Comparison of ENCODE assay signal across 8 cellular contexts in the genomic region with DNA sequence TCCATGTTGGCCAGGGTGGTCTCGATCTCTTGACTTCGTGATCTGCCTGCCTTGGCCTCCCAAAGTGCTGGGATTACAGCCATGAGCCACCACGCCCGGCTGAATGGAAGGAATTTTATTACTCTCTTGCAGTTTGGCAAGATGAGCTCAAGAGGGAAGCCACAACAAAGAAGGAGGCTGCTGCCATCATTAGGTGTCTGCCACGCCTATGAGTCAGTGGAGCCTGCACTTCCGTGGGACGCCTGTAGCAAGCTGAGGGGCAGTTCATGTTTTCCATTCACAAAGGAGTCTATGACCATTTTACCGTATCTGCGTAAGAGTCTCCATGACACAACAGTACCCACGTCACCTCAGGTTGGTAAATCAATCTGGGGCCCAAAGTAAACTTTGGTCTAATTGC. TPM values are rescaled to one million over a fixed set of nuclear protein-coding genes. Genes with fewer than 3 reads are reported as not detected.
A peak's percentile ranks its signal among the peaks of the same experiment; 100 is the strongest.
DNase-seq lines count a peak whose midpoint lies in the region; TF ChIP-seq lines count a peak whose summit lies in the region.

No MANE protein-coding gene starts in this region.

- H3K27ac Mint-ChIP-seq in T-helper 1 cell treated with Interleukin-12 subunit alpha and Interleukin-12 subunit beta and Interleukin-4 antibody, amounts not matched to agents 30 μg/mL and 1 μg/mL, for 36 hours = peak overlapping the region; percentile 77
- peak overlapping the region; percentile 94 for H3K27ac Mint-ChIP-seq in activated naive CD8-positive, alpha-beta T cell treated with anti-CD3 and anti-CD28 coated beads for 36 hours

- intact Hi-C loops in colonic mucosa (cut with DNase I) = no loop called here

- H3K4me3 Mint-ChIP-seq in T-helper 1 cell treated with Interleukin-12 subunit alpha and Interleukin-12 subunit beta and Interleukin-4 antibody, amounts not matched to agents 30 μg/mL and 1 μg/mL, for 36 hours = no peak overlapping the region
- H3K4me3 Mint-ChIP-seq in activated naive CD8-positive, alpha-beta T cell treated with anti-CD3 and anti-CD28 coated beads for 36 hours = peak overlapping the region; percentile 44

- H3K9me3 Mint-ChIP-seq in T-helper 1 cell treated with Interleukin-12 subunit alpha and Interleukin-12 subunit beta and Interleukin-4 antibody, amounts not matched to agents 30 μg/mL and 1 μg/mL, for 36 hours = peaks cover 16% of the 10 kb centered on the region
- H3K9me3 Mint-ChIP-seq in activated naive CD8-positive, alpha-beta T cell treated with anti-CD3 and anti-CD28 coated beads for 36 hours = peaks cover 30% of the 10 kb centered on the region

- no peaks in the 10 kb centered on the region for H3K27me3 ChIP-seq in colonic mucosa

- H3K9me3 ChIP-seq in colonic mucosa = no peaks in the 10 kb centered on the region

- H3K4me1 ChIP-seq in colonic mucosa = no peaks in the 10 kb centered on the region

- H3K4me3 ChIP-seq in colonic mucosa = no peak overlapping the region

- H3K9ac ChIP-seq in colonic mucosa (ENCODE audit: low read depth in 2 of 2, low read length in 2 of 2) = no peak overlapping the region

- H3K36me3 Mint-ChIP-seq in T-helper 1 cell treated with Interleukin-12 subunit alpha and Interleukin-12 subunit beta and Interleukin-4 antibody, amounts not matched to agents 30 μg/mL and 1 μg/mL, for 36 hours (ENCODE audit: low read depth) = peaks cover 5% of the 10 kb centered on the region
- H3K36me3 Mint-ChIP-seq in activated naive CD8-positive, alpha-beta T cell treated with anti-CD3 and anti-CD28 coated beads for 36 hours = peaks cover 42% of the 10 kb centered on the region

- H3K36me3 ChIP-seq in colonic mucosa = no peaks in the 10 kb centered on the region

- no peak overlapping the region for H3K27ac ChIP-seq in colonic mucosa

- no peaks in the 10 kb centered on the region for H3K27me3 Mint-ChIP-seq in T-helper 1 cell treated with Interleukin-12 subunit alpha and Interleukin-12 subunit beta and Interleukin-4 antibody, amounts not matched to agents 30 μg/mL and 1 μg/mL, for 36 hours (ENCODE audit: low read depth)
- H3K27me3 Mint-ChIP-seq in activated naive CD8-positive, alpha-beta T cell treated with anti-CD3 and anti-CD28 coated beads for 36 hours = no peaks in the 10 kb centered on the region

- TF ChIP-seq CTCF in colonic mucosa (IDR thresholded peaks at IDR 0.05) = no peak

- peaks cover 35% of the 10 kb centered on the region for H3K4me1 Mint-ChIP-seq in T-helper 1 cell treated with Interleukin-12 subunit alpha and Interleukin-12 subunit beta and Interleukin-4 antibody, amounts not matched to agents 30 μg/mL and 1 μg/mL, for 36 hours (ENCODE audit: low read depth)
- peaks cover 56% of the 10 kb centered on the region for H3K4me1 Mint-ChIP-seq in activated naive CD8-positive, alpha-beta T cell treated with anti-CD3 and anti-CD28 coated beads for 36 hours

- DNase-seq in ELR (ENCODE audit: low read depth) (peak; percentile 62), cortex of kidney (lab: John Stamatoyannopoulos, UW) (no peak), EL (no peak), colonic mucosa (no peak), NCI-H187 treated with DMSO at 0.1 percent for 48 hours (lab: John Stamatoyannopoulos, UW) (no peak)
- DNase-seq in activated naive CD8-positive, alpha-beta T cell treated with anti-CD3 and anti-CD28 coated beads for 36 hours = peak; percentile 86
- peak; percentile 92 for DNase-seq in stimulated activated CD4-positive, alpha-beta T cell treated with anti-CD3 and anti-CD28 coated beads, Interleukin-1b, Interleukin-23, amount 100 ng/mL, for 48 hours

RNA-seq across cellular contexts. Expression of a gene that starts 51.2 kb away (rescaled TPM):
- under 1 TPM in 1 of 2 experiments, not detected in 1; 0.22 TPM for total RNA-seq in activated naive CD8-positive, alpha-beta T cell treated with anti-CD3 and anti-CD28 coated beads for 36 hours
- not detected for total RNA-seq in colonic mucosa

Comparison
In these comparisons a context has a peak if more than half of its experiments do, and no peak if none do; other contexts are left out.
1. DNase-seq: peak in ELR (single experiment), activated naive CD8-positive, alpha-beta T cell treated with anti-CD3 and anti-CD28 coated beads for 36 hours (single experiment) and stimulated activated CD4-positive, alpha-beta T cell treated with anti-CD3 and anti-CD28 coated beads, Interleukin-1b, Interleukin-23, amount 100 ng/mL, for 48 hours (single experiment); none in cortex of kidney (single experiment), EL (single experiment), colonic mucosa (single experiment) and NCI-H187 treated with DMSO at 0.1 percent for 48 hours (single experiment).